22 cellular contexts compared by ENCODE assay signal in genomic region chr18:62335494-62335893, GRCh38.
"Had no signal": no experiment of that assay in that cellular context is flagged by ENCODE, and none has a peak within 500 bp of the region (broad histone marks: within the 10 kb centered on the region; RNA-seq: fewer than 3 reads in every experiment).

No MANE protein-coding gene starts in this region.

- ATAC-seq: activated CD8-positive, alpha-beta T cell treated with anti-CD3 and anti-CD28 coated beads, Interleukin-2, amount 10 ng/mL, durations not matched to agents 7 days and 5 days; T-helper 17 cell had no signal

- H3K27me3 ChIP-seq: brain microvascular endothelial cell, MG63 had no signal

- H3K27ac ChIP-seq: brain microvascular endothelial cell had no signal

- DNase-seq: activated CD4-positive, alpha-beta T cell treated with anti-CD3 and anti-CD28 coated beads for 48 hours; activated CD4-positive, alpha-beta T cell treated with anti-CD3 and anti-CD28 coated beads, Interleukin-2, amount 50 U/mL, for 4 hours; activated CD4-positive, CD25-positive, alpha-beta regulatory T cell treated with anti-CD3 and anti-CD28 coated beads, Interleukin-2, amount 50 U/mL, for 72 hours; activated CD8-positive, alpha-beta T cell treated with anti-CD3 and anti-CD28 coated beads, Interleukin-2, amount 10 ng/mL, durations not matched to agents 7 days and 5 days; activated effector memory CD4-positive, alpha-beta T cell treated with anti-CD3 and anti-CD28 coated beads, Interleukin-2, amount 50 U/mL, for 16 hours; activated naive CD4-positive, alpha-beta T cell treated with anti-CD3 and anti-CD28 coated beads for 36 hours; activated T-cell treated with anti-CD3 and anti-CD28 coated beads, Interleukin-2, amount 50 U/mL, for 24 hours; amygdala; brain microvascular endothelial cell; cerebellar nuclear complex; MG63; MV-4-11; NCI-H1092 treated with DMSO at 0.1 percent for 48 hours; NCI-H1417 treated with DMSO at 0.1 percent for 48 hours; NCI-H1694; NCI-H2029 treated with DMSO at 0.1 percent for 48 hours; NCI-H446; SHP77 treated with DMSO at 0.1 percent for 48 hours; T-helper 17 cell; T-helper 9 cell had no signal

- H3K9me3 ChIP-seq: MG63 had no signal

- FAIRE-seq: astrocyte, RCC 7860 had no signal

- H3K4me3 ChIP-seq: MG63 had no signal

- H3K36me3 ChIP-seq: brain microvascular endothelial cell, MG63 had no signal
